In the genomic region with DNA sequence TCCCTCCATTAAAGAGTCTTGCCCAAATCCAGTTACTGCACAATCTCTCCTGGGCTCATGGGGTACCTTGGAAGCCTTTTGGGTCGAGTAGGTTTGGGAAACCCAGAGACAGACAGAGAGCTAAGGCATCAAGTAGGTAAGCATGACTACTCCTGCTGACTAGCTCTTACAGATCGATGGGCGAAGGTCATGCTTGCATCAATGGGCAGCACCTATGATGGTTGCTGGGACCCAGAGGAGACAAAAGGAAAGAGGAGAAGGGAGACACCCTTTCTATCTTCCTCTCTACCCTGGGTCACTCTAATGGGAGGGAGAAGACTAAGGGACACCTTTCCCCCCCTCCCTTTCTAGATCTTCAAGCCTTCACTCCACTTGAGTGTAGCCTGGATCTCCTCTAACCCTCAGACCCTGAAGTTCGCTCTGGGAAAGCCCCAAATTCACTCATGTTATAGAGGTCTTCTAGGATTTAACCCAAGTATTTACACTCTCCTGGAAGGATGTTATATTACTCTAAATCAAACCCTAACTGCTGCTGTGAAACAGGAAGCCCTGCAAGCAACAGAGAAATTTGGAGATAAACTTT, we compare ENCODE assay signal across 22 cellular contexts. TPM values are rescaled to one million over a fixed set of nuclear protein-coding genes. Genes with fewer than 3 reads are reported as not detected.
DNase-seq lines count a peak whose midpoint lies in the region; ATAC-seq and TF ChIP-seq lines count a peak whose summit lies in the region.
"Had no signal": no experiment of that assay in that cellular context is flagged by ENCODE, and none has a peak within 500 bp of the region (broad histone marks: within the 10 kb centered on the region; RNA-seq: fewer than 3 reads in every experiment).

No MANE protein-coding gene starts in this region.

- no peak overlapping the region for H3K27ac Mint-ChIP-seq in activated T-cell treated with anti-CD3 and anti-CD28 coated beads, Interleukin-2, amount 50 U/mL, for 72 hours
- H3K27ac Mint-ChIP-seq: activated naive CD8-positive, alpha-beta T cell treated with anti-CD3 and anti-CD28 coated beads, Interleukin-2, amount 10 ng/mL, durations not matched to agents 7 days and 5 days; CD4-positive, alpha-beta memory T cell; dendritic cell treated with granulocyte-macrophage colony-stimulating factor and Interleukin-4, amounts not matched to agents 40 ng/mL and 50 ng/mL, for 4 days; nephron; stimulated activated naive B cell treated with anti-CD40 and anti-IgM and Interleukin-4, amounts not matched to agents 10 μg/mL and 1 μg/mL and 100 μg/mL, for 72 hours had no signal

- H3K27me3 ChIP-seq in cardiac muscle cell (no peaks in the 10 kb centered on the region), H7 (ENCODE audit: control insufficient read depth, insufficient read depth, low read length) (no peaks in the 10 kb centered on the region)
- H3K27me3 ChIP-seq: breast epithelium, gastrocnemius medialis, sigmoid colon had no signal

- ATAC-seq in HG03571 (IDR thresholded peaks at IDR 0.05; ENCODE audit: unreplicated experiment), result no peak
- ATAC-seq in activated T-cell treated with anti-CD3 and anti-CD28 coated beads, Interleukin-2, amount 50 U/mL, for 72 hours (replicated peaks in 1 of 2), result no peak
- ATAC-seq: activated CD4-positive, CD25-positive, alpha-beta regulatory T cell treated with anti-CD3 and anti-CD28 coated beads, Interleukin-2, amount 50 U/mL, for 24 hours; gastrocnemius medialis; SK-N-SH treated with all-trans-retinoic acid at 6 μM for 48 hours; stimulated activated naive B cell treated with anti-CD40 and anti-IgM and Interleukin-4, amounts not matched to agents 10 μg/mL and 1 μg/mL and 100 μg/mL, for 72 hours had no signal

- peaks cover 7 to 10% of the 10 kb centered on the region in 2 donors for H3K36me3 Mint-ChIP-seq in activated T-cell treated with anti-CD3 and anti-CD28 coated beads, Interleukin-2, amount 50 U/mL, for 72 hours (ENCODE audit: insufficient read depth in 2 of 2)

- no peaks in the 10 kb centered on the region for H3K4me1 ChIP-seq in cardiac muscle cell (ENCODE audit: low read depth)
- H3K4me1 ChIP-seq: breast epithelium, gastrocnemius medialis, sigmoid colon had no signal

- no peaks in the 10 kb centered on the region for H3K4me1 Mint-ChIP-seq in activated T-cell treated with anti-CD3 and anti-CD28 coated beads, Interleukin-2, amount 50 U/mL, for 72 hours (ENCODE audit: low read depth)
- H3K4me1 Mint-ChIP-seq: activated naive CD8-positive, alpha-beta T cell treated with anti-CD3 and anti-CD28 coated beads, Interleukin-2, amount 10 ng/mL, durations not matched to agents 7 days and 5 days; CD4-positive, alpha-beta memory T cell; nephron; stimulated activated naive B cell treated with anti-CD40 and anti-IgM and Interleukin-4, amounts not matched to agents 10 μg/mL and 1 μg/mL and 100 μg/mL, for 72 hours had no signal

- H3K27ac ChIP-seq in cardiac muscle cell (no peak overlapping the region), temporal lobe (ENCODE audit: low read depth, low read length) (peak overlapping the region; percentile 12)
- H3K27ac ChIP-seq: breast epithelium, gastrocnemius medialis, sigmoid colon had no signal

- DNase-seq in cardiac muscle cell (ENCODE audit: low read depth in 1 of 2, low spot score in 1 of 2), result peak; percentile 9 to 15
- no peak for DNase-seq in cardiac septum (ENCODE audit: low spot score)
- DNase-seq in amniotic epithelial cell (ENCODE audit: low read depth), result peak; percentile 35
- DNase-seq in fibroblast of pulmonary artery (ENCODE audit: low read depth), result peak; percentile 11
- DNase-seq in activated T-cell treated with anti-CD3 and anti-CD28 coated beads, Interleukin-2, amount 50 U/mL, for 72 hours, result no peak
- DNase-seq in H7, result no peak
- DNase-seq: activated naive CD8-positive, alpha-beta T cell treated with anti-CD3 and anti-CD28 coated beads, Interleukin-2, amount 10 ng/mL, durations not matched to agents 7 days and 5 days; CD4-positive, alpha-beta memory T cell; DMS79; gastrocnemius medialis; NCI-H1417; NCI-H524 treated with DMSO at 0.1 percent for 48 hours; posterior cingulate gyrus; sigmoid colon; stimulated activated naive B cell treated with anti-CD40 and anti-IgM and Interleukin-4, amounts not matched to agents 10 μg/mL and 1 μg/mL and 100 μg/mL, for 72 hours had no signal

- no peak overlapping the region for H3K4me3 ChIP-seq in cardiac muscle cell
- no peak overlapping the region for H3K4me3 ChIP-seq in fibroblast of pulmonary artery (replicated peaks; ENCODE audit: low read depth, low read length)
- no peak overlapping the region for H3K4me3 ChIP-seq in H7 (ENCODE audit: insufficient read depth, low read depth, low read length)
- H3K4me3 ChIP-seq: breast epithelium, sigmoid colon had no signal

- H3K4me3 Mint-ChIP-seq in activated T-cell treated with anti-CD3 and anti-CD28 coated beads, Interleukin-2, amount 50 U/mL, for 72 hours, result no peak overlapping the region
- H3K4me3 Mint-ChIP-seq: activated naive CD8-positive, alpha-beta T cell treated with anti-CD3 and anti-CD28 coated beads, Interleukin-2, amount 10 ng/mL, durations not matched to agents 7 days and 5 days; CD4-positive, alpha-beta memory T cell; dendritic cell treated with granulocyte-macrophage colony-stimulating factor and Interleukin-4, amounts not matched to agents 40 ng/mL and 50 ng/mL, for 4 days; nephron; stimulated activated naive B cell treated with anti-CD40 and anti-IgM and Interleukin-4, amounts not matched to agents 10 μg/mL and 1 μg/mL and 100 μg/mL, for 72 hours had no signal

- no peaks in the 10 kb centered on the region for H3K9me3 ChIP-seq in cardiac muscle cell (ENCODE audit: low read depth)

- H3K36me3 ChIP-seq in cardiac muscle cell (no peaks in the 10 kb centered on the region), H7 (replicated peaks; ENCODE audit: control insufficient read depth, insufficient read depth, low read length) (no peaks in the 10 kb centered on the region)
- H3K36me3 ChIP-seq: breast epithelium, gastrocnemius medialis, sigmoid colon had no signal

- intact Hi-C loops in cardiac septum (cut with DNase I), result no loop called here

- TF ChIP-seq CTCF in cardiac muscle cell (IDR thresholded peaks at IDR 0.05; ENCODE audit: low read depth, low read length), result no peak
- no peak for TF ChIP-seq CTCF in fibroblast of pulmonary artery (IDR thresholded peaks at IDR 0.05; ENCODE audit: low read length, missing control alignments)

- peaks cover 8 to 15% of the 10 kb centered on the region in 2 donors for H3K9me3 Mint-ChIP-seq in activated T-cell treated with anti-CD3 and anti-CD28 coated beads, Interleukin-2, amount 50 U/mL, for 72 hours

- H3K27me3 Mint-ChIP-seq in activated T-cell treated with anti-CD3 and anti-CD28 coated beads, Interleukin-2, amount 50 U/mL, for 72 hours (ENCODE audit: low read depth), result no peaks in the 10 kb centered on the region
- H3K27me3 Mint-ChIP-seq: activated naive CD8-positive, alpha-beta T cell treated with anti-CD3 and anti-CD28 coated beads, Interleukin-2, amount 10 ng/mL, durations not matched to agents 7 days and 5 days; CD4-positive, alpha-beta memory T cell; dendritic cell treated with granulocyte-macrophage colony-stimulating factor and Interleukin-4, amounts not matched to agents 40 ng/mL and 50 ng/mL, for 4 days had no signal

RNA-seq across cellular contexts. Expression of gene ZNF746, which starts 31.6 kb away (rescaled TPM):
- total RNA-seq in cardiac muscle cell (28.3 and 32.9 TPM in 2 replicates), cardiac septum (9.2 TPM), temporal lobe (17.2 TPM)
- 19.7 and 21.8 TPM in 2 replicates for polyA plus RNA-seq in cardiac muscle cell
- 10 to 100 TPM; 20.3 to 21.9 TPM for total RNA-seq in activated T-cell treated with anti-CD3 and anti-CD28 coated beads, Interleukin-2, amount 50 U/mL, for 72 hours
- 19.4 and 19.9 TPM in 2 replicates for total RNA-seq in H7 (2014; rRNA removed; shearing (Covaris generic))

Comparison
In these comparisons a context has a peak if more than half of its experiments do, and no peak if none do; other contexts are left out.
1. DNase-seq: peak in cardiac muscle cell (2 of 2), amniotic epithelial cell (single experiment) and fibroblast of pulmonary artery (single experiment); none in cardiac septum (single experiment), activated T-cell treated with anti-CD3 and anti-CD28 coated beads, Interleukin-2, amount 50 U/mL, for 72 hours (0 of 2) and H7 (single experiment).